In the genomic region with DNA sequence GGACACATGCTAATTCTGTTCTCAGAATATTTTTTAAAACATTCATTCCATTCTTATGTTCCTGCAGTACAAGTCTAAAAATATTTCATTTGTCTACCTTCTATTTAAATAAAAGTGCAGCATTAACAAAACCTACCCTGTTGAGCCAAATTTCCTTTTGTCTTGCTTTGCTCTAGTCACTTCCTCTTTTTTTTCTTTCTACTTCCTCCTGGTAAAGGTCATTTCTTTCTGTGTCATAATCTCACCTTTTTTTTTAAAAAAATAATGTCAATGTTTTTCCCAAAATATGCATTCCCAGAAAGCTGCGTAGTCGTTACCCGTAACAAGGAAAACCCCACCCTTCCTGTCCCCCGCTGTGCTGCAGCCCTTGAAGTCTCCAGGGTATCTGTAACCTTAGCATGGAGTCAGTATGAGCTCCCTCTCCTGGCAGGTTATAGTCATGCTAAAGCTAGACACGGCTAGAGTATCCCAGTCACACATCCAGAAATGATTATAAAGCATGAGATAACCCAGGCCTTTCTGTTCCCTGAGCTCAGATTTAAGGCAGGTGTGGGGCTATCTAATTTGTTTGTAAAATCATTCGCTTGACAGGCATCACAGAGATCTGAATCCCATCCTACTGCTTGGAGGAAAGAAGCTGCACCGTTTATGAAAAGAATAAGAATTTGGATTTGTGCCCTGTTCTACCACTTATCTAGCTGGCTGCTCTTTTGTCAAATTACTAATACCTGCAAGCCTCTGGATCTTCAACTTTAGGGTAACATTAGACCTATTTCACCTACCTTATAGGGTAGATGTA, we compare ENCODE assay signal across 8 cellular contexts. TPM values are rescaled to one million over a fixed set of nuclear protein-coding genes. Genes with fewer than 3 reads are reported as not detected.
DNase-seq lines count a peak whose midpoint lies in the region; ATAC-seq, FAIRE-seq and TF ChIP-seq lines count a peak whose summit lies in the region.

No MANE protein-coding gene starts in this region.

- TF ChIP-seq POLR2A in H54 (IDR thresholded peaks at IDR 0.05; ENCODE audit: low read depth, low read length) (no peak), upper lobe of left lung (IDR thresholded peaks at IDR 0.05) (no peak)

- no peaks in the 10 kb centered on the region for H3K9me3 ChIP-seq in upper lobe of left lung

- peak in 3 of 4 donors; percentile 37 to 53 (median 48) for TF ChIP-seq EP300 in upper lobe of left lung (IDR thresholded peaks at IDR 0.05)

- H3K4me3 ChIP-seq in upper lobe of left lung, result peak overlapping the region in 3 of 4 donors; percentile 17 to 31 (median 26)

- H3K27ac ChIP-seq in upper lobe of left lung, result peak overlapping the region; percentile 13 to 77 (median 66)

- WGBS in upper lobe of left lung, 2 donors, result 18 to 27% methylated on average over 7 of the region's 7 CpGs

- peak; percentile 98 for FAIRE-seq in H54 (lab: Jason Lieb, UNC)

- peak; percentile 65 for DNase-seq in GDM1 (lab: John Stamatoyannopoulos, UW)
- peak; percentile 73 for DNase-seq in H54 (ENCODE audit: insufficient read length, low spot score)
- DNase-seq in Kasumi-1 (lab: John Stamatoyannopoulos, UW), result peak; percentile 91 to 94
- DNase-seq in RPMI7951 (ENCODE audit: low read depth), result peak; percentile 87
- DNase-seq in activated effector memory CD4-positive, alpha-beta T cell treated with anti-CD3 and anti-CD28 coated beads, Interleukin-2, amount 50 U/mL, for 16 hours, result peak; percentile 82
- peak; percentile 75 for DNase-seq in germinal center (ENCODE audit: low spot score)
- peak; percentile 37 for DNase-seq in occipital lobe (lab: John Stamatoyannopoulos, UW)
- peak in 1 of 2 donors; percentile 77 for DNase-seq in upper lobe of left lung

- TF ChIP-seq CTCF in upper lobe of left lung (IDR thresholded peaks at IDR 0.05), result peak; percentile 66 to 78 (median 72)

- H3K27me3 ChIP-seq in upper lobe of left lung, result no peaks in the 10 kb centered on the region

- no peaks in the 10 kb centered on the region for H3K36me3 ChIP-seq in upper lobe of left lung

- ATAC-seq in upper lobe of left lung (ENCODE audit: low FRiP score in 2 of 2), result peak; percentile 93 to 96

- peaks cover 11 to 23% (median 16%) of the 10 kb centered on the region in 4 donors for H3K4me1 ChIP-seq in upper lobe of left lung

RNA-seq across cellular contexts. Expression of gene EED, which starts 51.1 kb away (rescaled TPM):
- 23.1 and 27.6 TPM in 2 replicates for total RNA-seq in RPMI7951 (2014; rRNA removed; shearing (Covaris generic))
- total RNA-seq in occipital lobe, result 23.1 TPM
- 10 to 100 TPM in 5 of 6 donors, 1 to 10 TPM in 1; 6.7 to 43.1 (median 16.0) TPM for total RNA-seq in upper lobe of left lung
